1 cellular context compared by ENCODE assay signal in genomic region chr4:40621229-40621591, GRCh38.
A peak's percentile ranks its signal among the peaks of the same experiment; 100 is the strongest.
TF ChIP-seq lines count a peak whose summit lies in the region.

No MANE protein-coding gene starts in this region.

TF ChIP-seq in GM12878, 131 proteins besides CTCF, POLR2A, EP300 and RAD21 (continued from another document and continues in another):
- no peak for TF ChIP-seq ZNF592 (IDR thresholded peaks at IDR 0.05)
- no peak for TF ChIP-seq IRF4 (IDR thresholded peaks at IDR 0.05; ENCODE audit: low read depth, low read length)
- no peak for TF ChIP-seq ZBED1 (IDR thresholded peaks at IDR 0.05; ENCODE audit: borderline replicate concordance)
- no peak for TF ChIP-seq E2F4 (IDR thresholded peaks at IDR 0.05; ENCODE audit: low read depth, low read length)
- TF ChIP-seq ZNF207 (IDR thresholded peaks at IDR 0.05; ENCODE audit: borderline replicate concordance) = no peak
- TF ChIP-seq TCF12 (IDR thresholded peaks at IDR 0.05; ENCODE audit: low read depth, low read length) = peak; percentile 63; the same call in 1 of the 2 replicates
- peak; percentile 68 for TF ChIP-seq BCL11A (IDR thresholded peaks at IDR 0.05; ENCODE audit: low read depth, low read length)
- no peak for TF ChIP-seq CBFB (IDR thresholded peaks at IDR 0.05; ENCODE audit: low read depth)
- peak; percentile 76; the same call in 1 of the 2 replicates for TF ChIP-seq SMARCA5 (IDR thresholded peaks at IDR 0.05)
- TF ChIP-seq PRDM15 (CRISPR knock-in tag; IDR thresholded peaks at IDR 0.05) = no peak
- TF ChIP-seq ASH2L (IDR thresholded peaks at IDR 0.05; ENCODE audit: borderline replicate concordance, low read depth) = no peak
- TF ChIP-seq ZNF622 (IDR thresholded peaks at IDR 0.05) = no peak
- TF ChIP-seq ZNF217 (IDR thresholded peaks at IDR 0.05) = no peak; the same call in 1 of the 2 replicates
- peak; percentile 27; the same call in 1 of the 2 replicates for TF ChIP-seq MTA3 (IDR thresholded peaks at IDR 0.05; ENCODE audit: borderline replicate concordance, low read length)
- no peak for TF ChIP-seq SRF (IDR thresholded peaks at IDR 0.05; ENCODE audit: low read depth in 2 of 2, low read length in 2 of 2)
- TF ChIP-seq HDAC6 (IDR thresholded peaks at IDR 0.05; ENCODE audit: unreplicated experiment) = no peak
- TF ChIP-seq E2F8 (IDR thresholded peaks at IDR 0.05; ENCODE audit: low read depth, partially characterized antibody) = no peak
- TF ChIP-seq SUZ12 (IDR thresholded peaks at IDR 0.05; ENCODE audit: unreplicated experiment) = no peak
- TF ChIP-seq NR2C2 (IDR thresholded peaks at IDR 0.05; ENCODE audit: borderline replicate concordance, control insufficient read depth, insufficient read length, low read depth) = no peak
- no peak for TF ChIP-seq ZSCAN29 (IDR thresholded peaks at IDR 0.05)
- TF ChIP-seq RELB (IDR thresholded peaks at IDR 0.05; ENCODE audit: low read depth) = no peak
- peak; percentile 70 for TF ChIP-seq ZNF687 (IDR thresholded peaks at IDR 0.05)
- no peak for TF ChIP-seq EED (IDR thresholded peaks at IDR 0.05; ENCODE audit: low read depth)
- TF ChIP-seq CHD1 (IDR thresholded peaks at IDR 0.05; ENCODE audit: low read depth, low read length) = no peak
- no peak for TF ChIP-seq HDGF (IDR thresholded peaks at IDR 0.05)
- TF ChIP-seq ZBTB33 (IDR thresholded peaks at IDR 0.05) = no peak
- TF ChIP-seq MYB (IDR thresholded peaks at IDR 0.05; ENCODE audit: borderline replicate concordance, low read depth, low read length) = no peak
- TF ChIP-seq E4F1 (IDR thresholded peaks at IDR 0.05; ENCODE audit: borderline replicate concordance, partially characterized antibody) = no peak
- no peak for TF ChIP-seq MLLT1 (IDR thresholded peaks at IDR 0.05)
- no peak for TF ChIP-seq SREBF1 (IDR thresholded peaks at IDR 0.05; ENCODE audit: low read length)
- TF ChIP-seq NR2F1 (conservative IDR thresholded peaks at IDR 0.05) = no peak; the same call in 1 of the 2 replicates
- no peak for TF ChIP-seq KAT2A (conservative IDR thresholded peaks at IDR 0.05; ENCODE audit: control insufficient read depth, low read depth, low read length)
- no peak for TF ChIP-seq ETV6 (conservative IDR thresholded peaks at IDR 0.05 in 1 of 2, IDR thresholded peaks at IDR 0.05 in 1 of 2; ENCODE audit: borderline replicate concordance in 1 of 2, low read depth in 1 of 2)
